Comparison of ENCODE assay signal across 31 cellular contexts in the genomic region with DNA sequence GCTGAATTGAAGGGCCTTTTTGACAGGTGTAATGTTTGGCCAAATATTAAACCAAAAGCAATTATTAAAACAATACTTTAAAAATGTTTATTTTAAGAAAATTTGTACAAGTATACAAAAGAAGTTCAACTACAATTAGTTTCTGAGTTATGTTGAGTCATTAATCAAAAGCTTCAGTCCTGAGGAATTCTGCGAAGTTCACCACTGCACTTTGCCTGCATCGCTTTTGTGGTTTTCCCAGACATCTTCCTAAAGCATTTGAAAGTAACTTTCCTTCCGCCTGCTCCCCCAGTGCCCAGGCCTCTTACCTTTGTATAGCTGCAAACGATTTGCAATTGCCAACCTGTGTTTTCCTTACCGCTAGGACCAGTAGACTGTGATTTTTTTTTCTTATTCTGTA.
"Had no signal": no experiment of that assay in that cellular context is flagged by ENCODE, and none has a peak within 500 bp of the region (broad histone marks: within the 10 kb centered on the region; RNA-seq: fewer than 3 reads in every experiment).

No MANE protein-coding gene starts in this region.

- H3K9me3 ChIP-seq: gastroesophageal sphincter, left lung, mucosa of descending colon, neutrophil, pancreas, right atrium auricular region, sigmoid colon, testis, tibial artery had no signal

- H3K4me1 ChIP-seq: gastroesophageal sphincter, heart left ventricle, left lung, pancreas, right atrium auricular region, sigmoid colon, testis had no signal

- H3K79me2 ChIP-seq: hepatocyte had no signal

- H3K36me3 ChIP-seq: gastroesophageal sphincter, heart left ventricle, left lung, neutrophil, pancreas, right atrium auricular region, sigmoid colon, tibial artery had no signal

- H3K27ac Mint-ChIP-seq: dendritic cell treated with granulocyte-macrophage colony-stimulating factor and Interleukin-4, amounts not matched to agents 40 ng/mL and 50 ng/mL, for 4 days; endodermal cell; mesothelial cell of epicardium; naive B cell; natural killer cell treated with Interleukin-12 subunit alpha and Interleukin-12 subunit beta and Interleukin-15 and Interleukin-18, amount 100 ng/mL, for 72 hours; stimulated activated memory B cell treated with anti-CD40 and anti-IgM and Interleukin-4, amounts not matched to agents 10 μg/mL and 1 μg/mL and 100 μg/mL, for 72 hours; type B pancreatic cell had no signal

- H3K4me2 ChIP-seq: hepatocyte had no signal

- H3K4me1 Mint-ChIP-seq: endodermal cell; naive B cell; neural crest cell; stimulated activated memory B cell treated with anti-CD40 and anti-IgM and Interleukin-4, amounts not matched to agents 10 μg/mL and 1 μg/mL and 100 μg/mL, for 72 hours had no signal

- H3K27me3 Mint-ChIP-seq: dendritic cell treated with granulocyte-macrophage colony-stimulating factor and Interleukin-4, amounts not matched to agents 40 ng/mL and 50 ng/mL, for 4 days; stimulated activated memory B cell treated with anti-CD40 and anti-IgM and Interleukin-4, amounts not matched to agents 10 μg/mL and 1 μg/mL and 100 μg/mL, for 72 hours; type B pancreatic cell had no signal

- ATAC-seq: esophagus mucosa; foreskin keratinocyte; gastroesophageal sphincter; heart left ventricle; left cardiac atrium; left lung; mucosa of descending colon; natural killer cell treated with Interleukin-12 subunit alpha and Interleukin-12 subunit beta and Interleukin-15 and Interleukin-18, amount 100 ng/mL, for 72 hours; pancreas; stimulated activated memory B cell treated with anti-CD40 and anti-IgM and Interleukin-4, amounts not matched to agents 10 μg/mL and 1 μg/mL and 100 μg/mL, for 72 hours; stimulated activated naive CD8-positive, alpha-beta T cell treated with anti-CD3 and anti-CD28 coated beads, Interleukin-15, Interleukin-2, amounts not matched to agents 100 U/mL and 50 U/mL, for 24 hours had no signal

- H3K36me3 Mint-ChIP-seq: mesothelial cell of epicardium; naive B cell; natural killer cell treated with Interleukin-12 subunit alpha and Interleukin-12 subunit beta and Interleukin-15 and Interleukin-18, amount 100 ng/mL, for 72 hours; stimulated activated memory B cell treated with anti-CD40 and anti-IgM and Interleukin-4, amounts not matched to agents 10 μg/mL and 1 μg/mL and 100 μg/mL, for 72 hours had no signal

- FAIRE-seq: colon, islet of Langerhans, pancreas had no signal

- DNase-seq: effector CD8-positive, alpha-beta T cell; endodermal cell; foreskin keratinocyte; heart left ventricle; left cardiac atrium; left lung; mesenchymal stem cell; mucosa of descending colon; naive B cell; pancreas; sigmoid colon; stimulated activated CD4-positive, alpha-beta T cell treated with anti-CD3 and anti-CD28 coated beads, Interleukin-2, amount 100 ng/mL, for 24 hours; stimulated activated CD4-positive, alpha-beta T cell treated with anti-CD3 and anti-CD28 coated beads, Interleukin-4, amount 100 ng/mL, for 24 hours; stimulated activated naive CD8-positive, alpha-beta T cell treated with anti-CD3 and anti-CD28 coated beads, Interleukin-15, Interleukin-2, amounts not matched to agents 100 U/mL and 50 U/mL, for 24 hours; substantia nigra; testis; tibial artery had no signal

- H3K4me3 ChIP-seq: gastroesophageal sphincter, heart left ventricle, hepatocyte, left lung, mucosa of descending colon, pancreas, right atrium auricular region, sigmoid colon, testis, tibial artery had no signal

- H2AFZ ChIP-seq: hepatocyte had no signal

- H3K27ac ChIP-seq: epithelial cell of prostate, foreskin keratinocyte, gastroesophageal sphincter, heart left ventricle, hepatocyte, left lung, neutrophil, pancreas, right atrium auricular region, sigmoid colon, testis, tibial artery had no signal

- H3K27me3 ChIP-seq: foreskin keratinocyte, gastroesophageal sphincter, heart left ventricle, hepatocyte, left lung, neutrophil, pancreas, right atrium auricular region, sigmoid colon, testis, tibial artery had no signal

- H3K4me3 Mint-ChIP-seq: dendritic cell treated with granulocyte-macrophage colony-stimulating factor and Interleukin-4, amounts not matched to agents 40 ng/mL and 50 ng/mL, for 4 days; endodermal cell; mesothelial cell of epicardium; naive B cell; natural killer cell treated with Interleukin-12 subunit alpha and Interleukin-12 subunit beta and Interleukin-15 and Interleukin-18, amount 100 ng/mL, for 72 hours; neural crest cell; stimulated activated memory B cell treated with anti-CD40 and anti-IgM and Interleukin-4, amounts not matched to agents 10 μg/mL and 1 μg/mL and 100 μg/mL, for 72 hours; type B pancreatic cell had no signal

- H3K9me3 Mint-ChIP-seq: dendritic cell treated with granulocyte-macrophage colony-stimulating factor and Interleukin-4, amounts not matched to agents 40 ng/mL and 50 ng/mL, for 4 days; endodermal cell; mesothelial cell of epicardium; natural killer cell treated with Interleukin-12 subunit alpha and Interleukin-12 subunit beta and Interleukin-15 and Interleukin-18, amount 100 ng/mL, for 72 hours had no signal
